Comparison of ENCODE assay signal across 17 cellular contexts in the genomic region with DNA sequence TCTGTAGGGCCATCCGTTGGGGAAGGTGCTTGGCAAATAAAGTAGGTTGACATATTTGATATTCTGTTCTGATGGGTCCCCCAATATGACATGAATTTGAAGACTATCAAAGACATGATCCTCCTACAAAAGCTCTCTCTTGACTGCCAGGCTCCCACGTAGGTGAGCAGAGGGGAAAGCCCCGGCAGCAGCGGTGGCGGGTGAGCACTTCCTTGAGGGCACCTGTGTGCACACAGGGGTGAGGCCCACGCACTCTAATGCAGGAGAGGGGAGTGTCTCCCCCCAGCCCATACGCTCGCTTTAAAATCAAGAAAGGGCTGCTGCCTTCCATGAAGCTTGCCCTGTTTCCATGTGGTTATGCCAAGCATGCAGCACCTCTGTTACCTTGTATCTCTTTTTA.
DNase-seq lines count a peak whose midpoint lies in the region; ATAC-seq lines count a peak whose summit lies in the region.
"Had no signal": no experiment of that assay in that cellular context is flagged by ENCODE, and none has a peak within 500 bp of the region (broad histone marks: within the 10 kb centered on the region; RNA-seq: fewer than 3 reads in every experiment).

No MANE protein-coding gene starts in this region.

- peak; percentile 3 to 7 (median 4) for DNase-seq in activated CD4-positive, CD25-positive, alpha-beta regulatory T cell (lab: John Stamatoyannopoulos, UW)
- DNase-seq in stimulated activated CD4-positive, alpha-beta T cell treated with anti-CD3 and anti-CD28 coated beads, Interleukin-2, amount 100 ng/mL, for 24 hours = peak; percentile 29 to 43
- DNase-seq in amygdala (lab: John Stamatoyannopoulos, UW) (no peak), hypothalamus (lab: John Stamatoyannopoulos, UW) (no peak), pons (ENCODE audit: low spot score) (no peak)
- DNase-seq: cortex of kidney, H9, heart right ventricle, IMR-90, mucosa of descending colon, psoas muscle, T-helper 9 cell had no signal

- no peaks in the 10 kb centered on the region for H3K9me3 Mint-ChIP-seq in activated naive CD4-positive, alpha-beta T cell treated with anti-CD3 and anti-CD28 coated beads, Interleukin-2, amount 50 U/mL, for 24 hours
- H3K9me3 Mint-ChIP-seq: H9 had no signal

- H3K36me3 Mint-ChIP-seq in activated naive CD4-positive, alpha-beta T cell treated with anti-CD3 and anti-CD28 coated beads, Interleukin-2, amount 50 U/mL, for 24 hours = peaks cover 3% of the 10 kb centered on the region

- H3K36me3 ChIP-seq in BLaER1 treated with 17β-estradiol and CSF1 and Interleukin-3, amounts not matched to agents 10 nM and 100 nM = peaks cover 4 to 80% (median 46%) of the 10 kb centered on the region in 11 experiments; a peak in 17 of 22 replicates
- H3K36me3 ChIP-seq: ascending aorta had no signal

- H4K20me1 ChIP-seq in BLaER1 treated with 17β-estradiol and CSF1 and Interleukin-3, amounts not matched to agents 10 nM and 100 nM = peaks cover 0 to 14% (median 0%) of the 10 kb centered on the region in 11 experiments; a peak in 5 of 22 replicates

- no peak overlapping the region for H3K27ac Mint-ChIP-seq in activated naive CD4-positive, alpha-beta T cell treated with anti-CD3 and anti-CD28 coated beads, Interleukin-2, amount 50 U/mL, for 24 hours

- H3K4me3 ChIP-seq in BLaER1 treated with 17β-estradiol and CSF1 and Interleukin-3, amounts not matched to agents 10 nM and 100 nM = no peak overlapping the region
- H3K4me3 ChIP-seq: ascending aorta, heart right ventricle, mucosa of descending colon, psoas muscle had no signal

- H3K9ac ChIP-seq in BLaER1 treated with 17β-estradiol and CSF1 and Interleukin-3, amounts not matched to agents 10 nM and 100 nM = no peak overlapping the region

- H3K27me3 ChIP-seq in BLaER1 treated with 17β-estradiol and CSF1 and Interleukin-3, amounts not matched to agents 10 nM and 100 nM = no peaks in the 10 kb centered on the region
- H3K27me3 ChIP-seq: ascending aorta, heart right ventricle had no signal

- no peaks in the 10 kb centered on the region for H3K27me3 Mint-ChIP-seq in activated naive CD4-positive, alpha-beta T cell treated with anti-CD3 and anti-CD28 coated beads, Interleukin-2, amount 50 U/mL, for 24 hours

- H3K4me1 ChIP-seq in BLaER1 treated with 17β-estradiol and CSF1 and Interleukin-3, amounts not matched to agents 10 nM and 100 nM = peaks cover 7 to 51% (median 35%) of the 10 kb centered on the region in 10 experiments; a peak in 15 of 20 replicates
- H3K4me1 ChIP-seq: psoas muscle had no signal

- no peaks in the 10 kb centered on the region for H3K9me3 ChIP-seq in BLaER1 treated with 17β-estradiol and CSF1 and Interleukin-3, amounts not matched to agents 10 nM and 100 nM (replicated peaks in 1 of 11)
- H3K9me3 ChIP-seq: ascending aorta, heart right ventricle, mucosa of descending colon, psoas muscle had no signal

- H3K4me3 Mint-ChIP-seq in activated naive CD4-positive, alpha-beta T cell treated with anti-CD3 and anti-CD28 coated beads, Interleukin-2, amount 50 U/mL, for 24 hours = peak overlapping the region; percentile 23
- H3K4me3 Mint-ChIP-seq: H9 had no signal

- peaks cover 29% of the 10 kb centered on the region for H3K4me1 Mint-ChIP-seq in activated naive CD4-positive, alpha-beta T cell treated with anti-CD3 and anti-CD28 coated beads, Interleukin-2, amount 50 U/mL, for 24 hours

- ATAC-seq in GM18517 (IDR thresholded peaks at IDR 0.05; ENCODE audit: unreplicated experiment) = no peak
- ATAC-seq: mucosa of descending colon, psoas muscle, Right ventricle myocardium inferior had no signal

- H3K27ac ChIP-seq in BLaER1 treated with 17β-estradiol and CSF1 and Interleukin-3, amounts not matched to agents 10 nM and 100 nM = no peak overlapping the region; a peak in 1 of 22 replicates
- H3K27ac ChIP-seq: ascending aorta, heart right ventricle, psoas muscle had no signal

- peak overlapping the region in 8 of 11 experiments; percentile 10 to 76 (median 65); a peak in 15 of 22 replicates for H3K4me2 ChIP-seq in BLaER1 treated with 17β-estradiol and CSF1 and Interleukin-3, amounts not matched to agents 10 nM and 100 nM

Comparison
In these comparisons a context has a peak if more than half of its experiments do, and no peak if none do; other contexts are left out.
1. DNase-seq: peak in activated CD4-positive, CD25-positive, alpha-beta regulatory T cell (4 of 4) and stimulated activated CD4-positive, alpha-beta T cell treated with anti-CD3 and anti-CD28 coated beads, Interleukin-2, amount 100 ng/mL, for 24 hours (2 of 2); none in amygdala (0 of 56), hypothalamus (0 of 51) and pons (single experiment).